In genomic region chr6:129653746-129654145, GRCh38 we compare ENCODE assay signal across 26 cellular contexts.
"Had no signal": no experiment of that assay in that cellular context is flagged by ENCODE, and none has a peak within 500 bp of the region (broad histone marks: within the 10 kb centered on the region; RNA-seq: fewer than 3 reads in every experiment).

No MANE protein-coding gene starts in this region.

- H3K36me3 ChIP-seq: left lung, pancreas, tibial artery, WERI-Rb-1 had no signal

- H3K27ac ChIP-seq: left lung, tibial artery, WERI-Rb-1 had no signal

- H3K9me3 Mint-ChIP-seq: activated CD4-positive, alpha-beta T cell treated with anti-CD3 and anti-CD28 coated beads, Interleukin-2, amount 10 ng/mL, durations not matched to agents 7 days and 5 days; activated CD8-positive, alpha-beta T cell treated with anti-CD3 and anti-CD28 coated beads for 36 hours; activated naive CD8-positive, alpha-beta T cell treated with anti-CD3 and anti-CD28 coated beads, Interleukin-2, amount 50 U/mL, for 24 hours; activated T-helper 1 cell treated with anti-CD3 and anti-CD28 coated beads, Interleukin-12 subunit alpha, Interleukin-12 subunit beta, Interleukin-2, Interleukin-4 antibody, amounts not matched to agents 30 ng/mL and 10 ng/mL and 1 ng/mL, durations not matched to agents 14 hours and 24 hours and 36 hours; mesothelial cell of epicardium; naive thymus-derived CD8-positive, alpha-beta T cell; stimulated activated naive CD8-positive, alpha-beta T cell treated with anti-CD3 and anti-CD28 coated beads, Interleukin-15, Interleukin-2, amounts not matched to agents 100 ng/mL and 50 ng/mL, for 24 hours had no signal

- H3K27me3 Mint-ChIP-seq: activated CD4-positive, alpha-beta T cell treated with anti-CD3 and anti-CD28 coated beads, Interleukin-2, amount 10 ng/mL, durations not matched to agents 7 days and 5 days; activated CD8-positive, alpha-beta memory T cell treated with anti-CD3 and anti-CD28 coated beads, Interleukin-2, amount 10 ng/mL, durations not matched to agents 7 days and 5 days; activated CD8-positive, alpha-beta T cell treated with anti-CD3 and anti-CD28 coated beads for 36 hours; activated naive CD8-positive, alpha-beta T cell treated with anti-CD3 and anti-CD28 coated beads, Interleukin-2, amount 50 U/mL, for 24 hours; stimulated activated naive CD8-positive, alpha-beta T cell treated with anti-CD3 and anti-CD28 coated beads, Interleukin-15, Interleukin-2, amounts not matched to agents 100 ng/mL and 50 ng/mL, for 24 hours had no signal

- H3K4me3 ChIP-seq: left lung, lung, pancreas, tibial artery had no signal

- DNase-seq: activated CD4-positive, alpha-beta T cell treated with anti-CD3 and anti-CD28 coated beads, Interleukin-2, amount 10 ng/mL, durations not matched to agents 7 days and 5 days; activated CD4-positive, CD25-positive, alpha-beta regulatory T cell treated with anti-CD3 and anti-CD28 coated beads, Interleukin-2, amount 50 U/mL, for 72 hours; activated CD8-positive, alpha-beta memory T cell treated with anti-CD3 and anti-CD28 coated beads, Interleukin-2, amount 10 ng/mL, durations not matched to agents 7 days and 5 days; activated CD8-positive, alpha-beta T cell treated with anti-CD3 and anti-CD28 coated beads for 36 hours; activated gamma-delta T cell; activated naive CD4-positive, alpha-beta T cell treated with anti-CD3 and anti-CD28 coated beads, Interleukin-2, amount 50 U/mL, for 16 hours; activated naive CD8-positive, alpha-beta T cell treated with anti-CD3 and anti-CD28 coated beads, Interleukin-2, amount 50 U/mL, for 24 hours; activated T-cell treated with anti-CD3 and anti-CD28 coated beads for 4 hours; cerebellar nuclear complex; cortex of kidney; erythroblast; foreskin fibroblast; kidney; left lung; naive thymus-derived CD8-positive, alpha-beta T cell; pancreas; right cardiac atrium; stimulated activated CD4-positive, alpha-beta T cell treated with anti-CD3 and anti-CD28 coated beads, Interleukin-12 subunit alpha, Interleukin-12 subunit beta, amount 100 ng/mL, for 4 hours; stimulated activated CD4-positive, alpha-beta T cell treated with anti-CD3 and anti-CD28 coated beads, Interleukin-4, amount 100 ng/mL, for 4 hours; substantia nigra; tibial artery; WERI-Rb-1 had no signal

- H3K27ac Mint-ChIP-seq: activated CD4-positive, alpha-beta T cell treated with anti-CD3 and anti-CD28 coated beads, Interleukin-2, amount 10 ng/mL, durations not matched to agents 7 days and 5 days; activated CD8-positive, alpha-beta memory T cell treated with anti-CD3 and anti-CD28 coated beads, Interleukin-2, amount 10 ng/mL, durations not matched to agents 7 days and 5 days; activated CD8-positive, alpha-beta T cell treated with anti-CD3 and anti-CD28 coated beads for 36 hours; activated naive CD8-positive, alpha-beta T cell treated with anti-CD3 and anti-CD28 coated beads, Interleukin-2, amount 50 U/mL, for 24 hours; activated T-helper 1 cell treated with anti-CD3 and anti-CD28 coated beads, Interleukin-12 subunit alpha, Interleukin-12 subunit beta, Interleukin-2, Interleukin-4 antibody, amounts not matched to agents 30 ng/mL and 10 ng/mL and 1 ng/mL, durations not matched to agents 14 hours and 24 hours and 36 hours; naive thymus-derived CD8-positive, alpha-beta T cell; stimulated activated naive CD8-positive, alpha-beta T cell treated with anti-CD3 and anti-CD28 coated beads, Interleukin-15, Interleukin-2, amounts not matched to agents 100 ng/mL and 50 ng/mL, for 24 hours had no signal

- ATAC-seq: activated CD8-positive, alpha-beta memory T cell treated with anti-CD3 and anti-CD28 coated beads, Interleukin-2, amount 10 ng/mL, durations not matched to agents 7 days and 5 days; activated CD8-positive, alpha-beta T cell treated with anti-CD3 and anti-CD28 coated beads for 36 hours; activated naive CD8-positive, alpha-beta T cell treated with anti-CD3 and anti-CD28 coated beads, Interleukin-2, amount 50 U/mL, for 24 hours; left lung; naive thymus-derived CD8-positive, alpha-beta T cell; pancreas; right cardiac atrium had no signal

- H3K9me3 ChIP-seq: left lung, pancreas, tibial artery had no signal

- H3K4me1 ChIP-seq: tibial artery had no signal

- H3K4me3 Mint-ChIP-seq: activated CD4-positive, alpha-beta T cell treated with anti-CD3 and anti-CD28 coated beads, Interleukin-2, amount 10 ng/mL, durations not matched to agents 7 days and 5 days; activated CD8-positive, alpha-beta memory T cell treated with anti-CD3 and anti-CD28 coated beads, Interleukin-2, amount 10 ng/mL, durations not matched to agents 7 days and 5 days; activated CD8-positive, alpha-beta T cell treated with anti-CD3 and anti-CD28 coated beads for 36 hours; activated naive CD8-positive, alpha-beta T cell treated with anti-CD3 and anti-CD28 coated beads, Interleukin-2, amount 50 U/mL, for 24 hours; activated T-helper 1 cell treated with anti-CD3 and anti-CD28 coated beads, Interleukin-12 subunit alpha, Interleukin-12 subunit beta, Interleukin-2, Interleukin-4 antibody, amounts not matched to agents 30 ng/mL and 10 ng/mL and 1 ng/mL, durations not matched to agents 14 hours and 24 hours and 36 hours; mesothelial cell of epicardium; naive thymus-derived CD8-positive, alpha-beta T cell; stimulated activated naive CD8-positive, alpha-beta T cell treated with anti-CD3 and anti-CD28 coated beads, Interleukin-15, Interleukin-2, amounts not matched to agents 100 ng/mL and 50 ng/mL, for 24 hours had no signal

- H3K27me3 ChIP-seq: left lung, pancreas, tibial artery had no signal

- H3K36me3 Mint-ChIP-seq: activated CD8-positive, alpha-beta memory T cell treated with anti-CD3 and anti-CD28 coated beads, Interleukin-2, amount 10 ng/mL, durations not matched to agents 7 days and 5 days; naive thymus-derived CD8-positive, alpha-beta T cell had no signal
